13 cellular contexts compared by ENCODE assay signal in the genomic region with DNA sequence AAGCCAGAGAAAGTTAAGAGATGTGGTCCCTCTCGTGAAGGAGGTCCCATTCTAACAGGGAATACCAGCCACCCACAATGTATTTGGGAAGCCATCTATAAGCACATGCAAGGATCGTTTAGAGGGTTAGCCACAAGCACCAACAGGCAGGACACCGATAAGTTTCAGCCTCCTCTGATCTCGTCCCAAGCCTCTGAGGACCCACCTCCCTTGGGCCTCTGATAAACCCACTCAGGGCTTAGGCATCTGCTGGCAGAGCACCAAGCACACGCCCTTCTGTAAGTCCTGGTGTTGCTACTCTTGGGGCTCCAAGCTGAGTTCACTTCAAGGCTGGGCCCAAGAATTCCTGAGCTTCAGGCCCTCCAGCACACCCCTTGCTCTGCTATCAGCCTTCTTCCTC. TPM values are rescaled to one million over a fixed set of nuclear protein-coding genes. Genes with fewer than 3 reads are reported as not detected.
A peak's percentile ranks its signal among the peaks of the same experiment; 100 is the strongest.
DNase-seq lines count a peak whose midpoint lies in the region; ATAC-seq, FAIRE-seq and TF ChIP-seq lines count a peak whose summit lies in the region.
"Had no signal": no experiment of that assay in that cellular context is flagged by ENCODE, and none has a peak within 500 bp of the region (broad histone marks: within the 10 kb centered on the region; RNA-seq: fewer than 3 reads in every experiment).

No MANE protein-coding gene starts in this region.

- 64 to 83% methylated on average over 5 of the region's 5 CpGs for WGBS in lung, 2 donors

- POLR2A ChIA-PET in HEK293T (lab: Yijun Ruan, JAX), result interaction anchor here (1.3 kb wide), 1 partner anchor 113 kb away, joined by 3 read pairs; no protein-coding TSS in a partner anchor

- no peak for FAIRE-seq in D721Med (lab: Jason Lieb, UNC)

- in situ Hi-C loops in Caki2 (cut with HindIII; ENCODE audit: low pct_unique_long_range_greater_than_20kb, low sequenced_read_pairs) (no loop called here), brain microvascular endothelial cell (cut with HindIII; ENCODE audit: low pct_ligation_motif_present, low sequenced_read_pairs) (no loop called here)

- TF ChIP-seq CTCF in brain microvascular endothelial cell (IDR thresholded peaks at IDR 0.05; ENCODE audit: low read depth, low read length, missing control alignments) (no peak), lung (IDR thresholded peaks at IDR 0.05; ENCODE audit: control extremely low read depth, extremely low read depth) (no peak), D721Med (IDR thresholded peaks at IDR 0.05; ENCODE audit: insufficient read depth, missing control alignments) (no peak)

- H3K27ac ChIP-seq in brain microvascular endothelial cell (no peak overlapping the region), lung (ENCODE audit: low read depth in 1 of 2, low read length in 1 of 2) (no peak overlapping the region)
- H3K27ac ChIP-seq: heart left ventricle had no signal

- peak; percentile 34 for ATAC-seq in lung (ENCODE audit: insufficient read depth, low FRiP score)
- ATAC-seq: heart left ventricle, Panc1 had no signal

- CTCF ChIA-PET in HEK293T (lab: Yijun Ruan, JAX), result interaction anchor here (0.9 to 1.7 kb wide), 2 partner anchors 11 to 34 kb away, joined by 4 to 5 read pairs; no protein-coding TSS in a partner anchor

- H3K36me3 ChIP-seq in brain microvascular endothelial cell (replicated peaks) (no peaks in the 10 kb centered on the region), lung (ENCODE audit: control insufficient read depth in 2 of 2, insufficient read depth in 2 of 2, low read length in 2 of 2) (peaks cover 0 to 2% of the 10 kb centered on the region in 2 donors)
- H3K36me3 ChIP-seq: heart left ventricle had no signal

- H3K4me3 ChIP-seq in brain microvascular endothelial cell (ENCODE audit: low read depth, low read length) (no peak overlapping the region), lung (no peak overlapping the region)
- H3K4me3 ChIP-seq: heart left ventricle had no signal

- H3K27me3 ChIP-seq in brain microvascular endothelial cell (replicated peaks) (no peaks in the 10 kb centered on the region), lung (ENCODE audit: control insufficient read depth, insufficient read depth) (no peaks in the 10 kb centered on the region)
- H3K27me3 ChIP-seq: heart left ventricle had no signal

- H3K9me3 ChIP-seq in lung (ENCODE audit: control insufficient read depth in 2 of 2, insufficient read depth in 1 of 2, low read length in 1 of 2), result no peaks in the 10 kb centered on the region
- H3K9me3 ChIP-seq: heart left ventricle had no signal

- peak; percentile 28 for DNase-seq in Caki2 (ENCODE audit: low read depth)
- peak; percentile 94 for DNase-seq in M059J (ENCODE audit: low read depth)
- peak; percentile 43 for DNase-seq in brain microvascular endothelial cell
- no peak for DNase-seq in lung (ENCODE audit: low spot score)
- DNase-seq in HEK293T (ENCODE audit: extremely low spot score), result no peak
- no peak for DNase-seq in D721Med (ENCODE audit: insufficient read length, low spot score)
- DNase-seq in activated CD4-positive, alpha-beta T cell treated with anti-CD3 and anti-CD28 coated beads, Interleukin-2, amount 50 U/mL, for 1 hour, result no peak
- no peak for DNase-seq in NCI-H748 treated with DMSO at 0.1 percent for 48 hours (lab: John Stamatoyannopoulos, UW)
- DNase-seq: DMS 273 treated with DMSO at 0.1 percent for 48 hours had no signal

- peaks cover 0 to 11% of the 10 kb centered on the region in 2 donors for H3K4me1 ChIP-seq in lung (ENCODE audit: control insufficient read depth in 2 of 2, insufficient read depth in 2 of 2, low read length in 2 of 2)

TF ChIP-seq in HEK293T, 16 proteins besides CTCF, POLR2A, EP300 and RAD21:
- TF ChIP-seq LEF1 (IDR thresholded peaks at IDR 0.05; ENCODE audit: borderline replicate concordance), result no peak
- no peak for TF ChIP-seq L3MBTL2 (conservative IDR thresholded peaks at IDR 0.05)
- TF ChIP-seq FOXA1 (IDR thresholded peaks at IDR 0.05), result no peak
- TF ChIP-seq FOXM1 (IDR thresholded peaks at IDR 0.05; ENCODE audit: borderline replicate concordance), result no peak
- no peak for TF ChIP-seq ELF4 (IDR thresholded peaks at IDR 0.05)
- TF ChIP-seq PKNOX1 (IDR thresholded peaks at IDR 0.05), result no peak
- no peak for TF ChIP-seq TARDBP (IDR thresholded peaks at IDR 0.05)
- no peak for TF ChIP-seq ZNF384 (IDR thresholded peaks at IDR 0.05)

RNA-seq across cellular contexts. Expression of gene PNPO, which starts 5.4 kb away (rescaled TPM):
- 77.0 and 96.8 TPM in 2 replicates for total RNA-seq in Caki2 (2014; rRNA removed; shearing (Covaris generic); ENCODE audit: low replicate concordance)
- 40.1 and 54.2 TPM in 2 replicates for total RNA-seq in M059J (2014; rRNA removed; shearing (Covaris generic))
- 10 to 100 TPM in 1 of 2 donors, 1 to 10 TPM in 1; 9.3 to 43.9 TPM for total RNA-seq in lung
- polyA plus RNA-seq in lung, result 10 to 100 TPM; 10.9 to 11.5 TPM

RNA-seq across cellular contexts. Expression of gene PRR15L, which starts 21.7 kb away (rescaled TPM):
- total RNA-seq in Caki2 (2014; rRNA removed; shearing (Covaris generic); ENCODE audit: low replicate concordance), result not detected in 2 replicates
- not detected in 2 replicates for total RNA-seq in M059J (2014; rRNA removed; shearing (Covaris generic))
- 10 to 100 TPM; 59.5 to 86.9 TPM for total RNA-seq in lung
- polyA plus RNA-seq in lung, result 10 to 100 TPM; 64.2 to 98.5 TPM
- total RNA-seq: cerebellum had no signal
- polyA plus RNA-seq: IgD-negative memory B cell had no signal

RNA-seq across cellular contexts. Expression of gene CDK5RAP3, which starts 35.0 kb away (rescaled TPM):
- 89.8 and 102 TPM in 2 replicates for total RNA-seq in Caki2 (2014; rRNA removed; shearing (Covaris generic); ENCODE audit: low replicate concordance)
- total RNA-seq in M059J (2014; rRNA removed; shearing (Covaris generic)), result 60.4 and 69.5 TPM in 2 replicates
- 100 to 1,000 TPM; 129 to 167 TPM for total RNA-seq in lung
- polyA plus RNA-seq in lung, result 100 to 1,000 TPM; 139 to 212 TPM

RNA-seq across cellular contexts. Expression of gene SP2, which starts 39.9 kb away (rescaled TPM):
- 0.03 TPM in 1 of 2 replicates, not detected in the other for total RNA-seq in Caki2 (2014; rRNA removed; shearing (Covaris generic); ENCODE audit: low replicate concordance)
- total RNA-seq in M059J (2014; rRNA removed; shearing (Covaris generic)), result 1.6 and 3.8 TPM in 2 replicates
- 10 to 100 TPM in 1 of 2 donors, 1 to 10 TPM in 1; 4.9 to 19.9 TPM for total RNA-seq in lung
- polyA plus RNA-seq in lung, result 10 to 100 TPM in 1 of 2 donors, 1 to 10 TPM in 1; 5.8 to 16.4 TPM

Comparison
In these comparisons a context has a peak if more than half of its experiments do, and no peak if none do; other contexts are left out.
1. DNase-seq: peak in Caki2 (single experiment), M059J (single experiment) and brain microvascular endothelial cell (single experiment); none in lung (single experiment), HEK293T (single experiment), D721Med (single experiment), activated CD4-positive, alpha-beta T cell treated with anti-CD3 and anti-CD28 coated beads, Interleukin-2, amount 50 U/mL, for 1 hour (single experiment) and NCI-H748 treated with DMSO at 0.1 percent for 48 hours (single experiment).
2. RNA of gene PRR15L, which starts 21.7 kb away (total RNA-seq): 59.5 to 86.9 TPM in lung; not detected in Caki2 and not detected in M059J; every median in the first group is over 10 times any median in the second.